ENCODE assay signal across 8 cellular contexts in genomic region chr3:195959367-195960157, GRCh38. TPM values are rescaled to one million over a fixed set of nuclear protein-coding genes. Genes with fewer than 3 reads are reported as not detected.
DNase-seq lines count a peak whose midpoint lies in the region; ATAC-seq, FAIRE-seq and TF ChIP-seq lines count a peak whose summit lies in the region.
"Not testable (repeated sequence)": the region's sequence is repeated elsewhere in the genome, so short reads cannot be mapped to it uniquely, and the experiment has no call there.

No MANE protein-coding gene starts in this region.

- in situ Hi-C loops in K562 (cut with MboI) = not testable (repeated sequence)

- not testable (repeated sequence) for H3K4me1 ChIP-seq in K562 (replicated peaks in 1 of 2; ENCODE audit: control insufficient read depth in 2 of 2, insufficient read depth in 2 of 2, low read length in 2 of 2); left lung; aorta (ENCODE audit: control insufficient read depth in 1 of 2, insufficient read depth in 2 of 2, low read length in 2 of 2)
- peaks cover 0 to 14% (median 2%) of the 10 kb centered on the region in 12 donors for H3K4me1 ChIP-seq in heart left ventricle

- not testable (repeated sequence) for H3K9me3 Mint-ChIP-seq in activated T-cell treated with anti-CD3 and anti-CD28 coated beads, Interleukin-2, amount 50 U/mL, for 24 hours; stimulated activated effector memory CD8-positive, alpha-beta T cell treated with anti-CD3 and anti-CD28 coated beads, Interleukin-12 subunit alpha, Interleukin-12 subunit beta, amount 100 ng/mL, for 72 hours

- TF ChIP-seq POLR2A in H54 (IDR thresholded peaks at IDR 0.05; ENCODE audit: low read depth, low read length); K562 (conservative IDR thresholded peaks at IDR 0.05); heart left ventricle (IDR thresholded peaks at IDR 0.05): not testable (repeated sequence)

- peaks cover 25% of the 10 kb centered on the region for H3K4me1 Mint-ChIP-seq in activated T-cell treated with anti-CD3 and anti-CD28 coated beads, Interleukin-2, amount 50 U/mL, for 24 hours (ENCODE audit: low read depth)
- H3K4me1 Mint-ChIP-seq in stimulated activated effector memory CD8-positive, alpha-beta T cell treated with anti-CD3 and anti-CD28 coated beads, Interleukin-12 subunit alpha, Interleukin-12 subunit beta, amount 100 ng/mL, for 72 hours = peaks cover 51% of the 10 kb centered on the region

- not testable (repeated sequence) for H3K27me3 ChIP-seq in K562 (ENCODE audit: control insufficient read depth in 2 of 2, insufficient read depth in 2 of 2, low read length in 2 of 2); heart left ventricle; left lung; aorta (ENCODE audit: control insufficient read depth in 1 of 2, insufficient read depth in 2 of 2, low read length in 1 of 2)

- peaks cover 66% of the 10 kb centered on the region for H3K36me3 Mint-ChIP-seq in activated T-cell treated with anti-CD3 and anti-CD28 coated beads, Interleukin-2, amount 50 U/mL, for 24 hours (ENCODE audit: low read depth)
- peaks cover 96% of the 10 kb centered on the region for H3K36me3 Mint-ChIP-seq in stimulated activated effector memory CD8-positive, alpha-beta T cell treated with anti-CD3 and anti-CD28 coated beads, Interleukin-12 subunit alpha, Interleukin-12 subunit beta, amount 100 ng/mL, for 72 hours

- ATAC-seq in K562; stimulated activated effector memory CD8-positive, alpha-beta T cell treated with anti-CD3 and anti-CD28 coated beads, Interleukin-12 subunit alpha, Interleukin-12 subunit beta, amount 100 ng/mL, for 72 hours: not testable (repeated sequence)
- peak; percentile 71 to 86 (median 80) for ATAC-seq in heart left ventricle
- ATAC-seq in left lung = peak; percentile 9
- peak; percentile 21 for ATAC-seq in omental fat pad (ENCODE audit: low FRiP score)
- peak; percentile 65 for ATAC-seq in aorta (ENCODE audit: low FRiP score)

- H3K4me3 ChIP-seq in K562; heart left ventricle; left lung; aorta (ENCODE audit: low read length in 2 of 2): not testable (repeated sequence)

- DNase-seq in H54 (ENCODE audit: insufficient read length, low spot score); activated T-cell treated with anti-CD3 and anti-CD28 coated beads, Interleukin-2, amount 50 U/mL, for 24 hours; K562 (ENCODE audit: extremely low read depth in 1 of 4, low spot score in 3 of 4); heart left ventricle; left lung; omental fat pad (ENCODE audit: low spot score); stimulated activated effector memory CD8-positive, alpha-beta T cell treated with anti-CD3 and anti-CD28 coated beads, Interleukin-12 subunit alpha, Interleukin-12 subunit beta, amount 100 ng/mL, for 72 hours (ENCODE audit: low spot score in 2 of 2); aorta: not testable (repeated sequence)

- TF ChIP-seq EP300 in K562 (IDR thresholded peaks at IDR 0.05; ENCODE audit: low read length) = not testable (repeated sequence)

- not testable (repeated sequence) for H3K27ac ChIP-seq in K562 (ENCODE audit: extremely low read depth, low read depth, low read length); left lung; aorta (ENCODE audit: low read depth in 1 of 2, low read length in 2 of 2)
- H3K27ac ChIP-seq in heart left ventricle = peak overlapping the region in 1 of 12 donors; percentile 53

- not testable (repeated sequence) for H3K9ac ChIP-seq in K562 (ENCODE audit: insufficient read depth in 1 of 2, low read depth in 2 of 2, low read length in 2 of 2)

- not testable (repeated sequence) for H3K79me2 ChIP-seq in K562 (ENCODE audit: control insufficient read depth, insufficient read depth, low read length)

- BruUV-seq in K562 (replicated peaks; lab: Mats Ljungman, UMichigan) = TSS peak; percentile 36

- not testable (repeated sequence) for TF ChIP-seq CTCF in K562 (IDR thresholded peaks at IDR 0.05 in 2 of 3, conservative IDR thresholded peaks at IDR 0.05 in 1 of 3; ENCODE audit: insufficient read depth in 2 of 3, low read depth in 1 of 3, low read length in 3 of 3); heart left ventricle (IDR thresholded peaks at IDR 0.05); left lung (IDR thresholded peaks at IDR 0.05); omental fat pad (IDR thresholded peaks at IDR 0.05)

- H3K9me3 ChIP-seq in K562 (replicated peaks; ENCODE audit: control insufficient read depth, insufficient read depth, low read depth, low read length); heart left ventricle; left lung; aorta (ENCODE audit: control insufficient read depth, low read length): not testable (repeated sequence)

- not testable (repeated sequence) for H3K4me3 Mint-ChIP-seq in activated T-cell treated with anti-CD3 and anti-CD28 coated beads, Interleukin-2, amount 50 U/mL, for 24 hours; stimulated activated effector memory CD8-positive, alpha-beta T cell treated with anti-CD3 and anti-CD28 coated beads, Interleukin-12 subunit alpha, Interleukin-12 subunit beta, amount 100 ng/mL, for 72 hours

- H3K4me2 ChIP-seq in K562 (ENCODE audit: insufficient read depth, low read length) = not testable (repeated sequence)

- peak overlapping the region; percentile 76 for H3K27ac Mint-ChIP-seq in activated T-cell treated with anti-CD3 and anti-CD28 coated beads, Interleukin-2, amount 50 U/mL, for 24 hours
- peak overlapping the region; percentile 46 for H3K27ac Mint-ChIP-seq in stimulated activated effector memory CD8-positive, alpha-beta T cell treated with anti-CD3 and anti-CD28 coated beads, Interleukin-12 subunit alpha, Interleukin-12 subunit beta, amount 100 ng/mL, for 72 hours

- TF ChIP-seq RAD21 in K562 (CRISPR knock-in tag; conservative IDR thresholded peaks at IDR 0.05 in 1 of 2, IDR thresholded peaks at IDR 0.05 in 1 of 2) = not testable (repeated sequence)

- not testable (repeated sequence) for H3K27me3 Mint-ChIP-seq in activated T-cell treated with anti-CD3 and anti-CD28 coated beads, Interleukin-2, amount 50 U/mL, for 24 hours

- H3K36me3 ChIP-seq in K562 (ENCODE audit: control insufficient read depth, insufficient read depth, low read length) (peaks cover 23% of the 10 kb centered on the region; the same call in 1 of the 3 replicates), heart left ventricle (peaks cover 0 to 46% (median 26%) of the 10 kb centered on the region in 9 donors), left lung (peaks cover 0 to 31% of the 10 kb centered on the region in 2 donors)
- H3K36me3 ChIP-seq in aorta (ENCODE audit: control insufficient read depth in 1 of 2, insufficient read depth in 2 of 2, low read length in 1 of 2) = not testable (repeated sequence)

- not testable (repeated sequence) for H4K20me1 ChIP-seq in K562 (replicated peaks; ENCODE audit: control insufficient read depth, insufficient read depth, low read length)

- CTCF ChIA-PET in K562 (lab: Yijun Ruan, JAX; ENCODE audit: low intra/inter-chr PET ratio) = not testable (repeated sequence)

- POLR2A ChIA-PET in K562 (lab: Yijun Ruan, JAX) = not testable (repeated sequence)

- H3K9me1 ChIP-seq in K562 (ENCODE audit: control insufficient read depth, insufficient read depth, low read length) = not testable (repeated sequence)

- WGBS in K562 (ENCODE audit: insufficient coverage, low coverage, missing lambda C conversion rate) = 69% methylated on average over 4 of the region's 15 CpGs
- 60 to 92% (median 70%) methylated on average over 5 to 9 of the region's 15 CpGs for WGBS in heart left ventricle, 4 donors
- 65 to 67% methylated on average over 6 to 7 of the region's 15 CpGs for WGBS in aorta, 2 donors

- H2AFZ ChIP-seq in K562 (ENCODE audit: low read depth, low read length) = not testable (repeated sequence)

- peak; percentile 33 for FAIRE-seq in H54 (lab: Jason Lieb, UNC)
- not testable (repeated sequence) for FAIRE-seq in K562 (lab: Jason Lieb, UNC)

- intact Hi-C loops in K562 (cut with micrococcal nuclease) = loop anchor here (5.0 kb wide), 1 partner anchor 267 kb away; no protein-coding TSS in a partner anchor
- intact Hi-C loops in heart left ventricle (cut with DNase I); left lung (cut with DNase I); aorta (cut with DNase I): not testable (repeated sequence)

RNA-seq across cellular contexts. Expression of gene TNK2, which starts 51.2 kb away (rescaled TPM):
- total RNA-seq in K562 (2011; cell fraction: chromatin; rRNA removed; ENCODE audit: low replicate concordance) = 20.1 and 59.7 TPM in 2 replicates
- 29.2 and 29.7 TPM in 2 replicates for total RNA-seq in K562 (2011; cell fraction: nucleolus; rRNA removed)
- total RNA-seq in K562 (2011; cell fraction: nucleoplasm; rRNA removed) = 20.2 and 23.4 TPM in 2 replicates
- total RNA-seq in K562 (2014; rRNA removed) (10.9 and 15.3 TPM in 2 replicates), K562 (2014; rRNA removed; fragmentation: Illumina TruSeq; extraction: Trizol) (2.3 and 2.4 TPM in 2 replicates), K562 (2015; rRNA removed; fragmentation: Illumina TruSeq; extraction: Trizol) (8.2 TPM in 2 replicates), K562 (2021) (22.8 and 33.8 TPM in 2 replicates), heart left ventricle (10 to 100 TPM; 13.5 to 59.7 (median 28.7) TPM), left lung (10 to 100 TPM; 51.9 to 58.7 TPM), omental fat pad (10 to 100 TPM; 12.6 to 26.6 (median 15.6) TPM), aorta (10 to 100 TPM; 51.7 to 81.3 TPM)
- polyA plus RNA-seq in K562 (2011; rRNA removed) (5.3 and 6.4 TPM in 2 replicates), K562 (2014; fragmentation: Illumina TruSeq; extraction: Trizol) (6.5 and 13.2 TPM in 2 replicates), K562 (2014; fragmentation: Nextera tagmentation; extraction: Ambion mirVana) (under 1 TPM; 0.03 to 0.14 TPM), K562 (2014; rRNA removed) (17.6 and 18.8 TPM in 2 replicates), heart left ventricle (10 to 100 TPM; 27.2 to 31.5 TPM), aorta (100 to 1,000 TPM in 1 of 2 donors, 1 to 10 TPM in 1; 9.3 to 162 TPM)
- 5.6 and 14.8 TPM in 2 replicates for polyA plus RNA-seq in K562 (2011; cell fraction: cytosol; rRNA removed)
- polyA plus RNA-seq in K562 (2011; cell fraction: nucleus; rRNA removed) = 34.5 and 55.3 TPM in 2 replicates
- polyA plus RNA-seq in K562 (2012) = 13.8 and 19.9 TPM in 2 replicates
- 2.9 and 5.0 TPM in 2 replicates for polyA minus RNA-seq in K562 (2011; rRNA and poly(A)+ RNA removed)
- 10.4 and 17.2 TPM in 2 replicates for polyA minus RNA-seq in K562 (2011; cell fraction: cytosol; rRNA and poly(A)+ RNA removed)
- polyA minus RNA-seq in K562 (2011; cell fraction: nucleus; rRNA and poly(A)+ RNA removed) = 9.0 and 9.8 TPM in 2 replicates
